ENCODE assay signal across 8 cellular contexts in the genomic region with DNA sequence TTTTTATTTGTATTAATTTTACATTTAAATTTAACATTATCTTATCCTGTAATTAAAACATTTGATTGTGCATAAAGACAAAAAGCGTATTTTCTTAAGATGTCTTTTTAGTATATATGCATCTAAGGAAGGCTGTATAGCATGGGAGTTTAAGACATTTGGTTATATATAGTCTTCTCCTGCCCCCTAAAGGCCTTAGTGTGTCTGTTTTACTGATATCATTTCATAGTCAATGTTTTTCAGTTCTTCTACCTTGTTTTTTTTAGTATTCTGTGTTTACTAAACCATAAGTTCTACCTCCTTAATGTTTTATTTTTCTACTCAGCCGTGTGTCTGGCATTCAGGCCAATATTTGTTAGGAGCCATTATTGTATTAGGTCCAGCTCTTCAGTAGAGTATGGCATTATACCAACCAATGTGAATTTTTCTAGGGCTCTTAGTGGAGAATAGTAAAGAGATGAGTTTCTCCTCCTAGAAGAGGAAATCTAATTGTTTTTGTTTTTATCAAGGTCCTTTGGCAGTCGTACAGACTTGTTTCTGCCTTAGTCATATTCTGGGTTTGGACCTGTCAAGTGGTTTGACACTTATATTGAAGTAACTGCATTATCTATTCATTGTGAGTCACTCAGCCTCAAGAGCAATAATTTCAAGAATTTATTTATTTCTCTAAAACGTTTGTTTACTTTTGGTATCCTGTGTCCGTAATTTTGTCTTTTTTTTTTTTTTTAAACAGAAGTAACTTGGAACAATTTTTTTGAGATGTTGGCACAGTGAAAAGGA.
DNase-seq lines count a peak whose midpoint lies in the region; ATAC-seq and TF ChIP-seq lines count a peak whose summit lies in the region.

No MANE protein-coding gene starts in this region.

- H2AK5ac ChIP-seq in mesenchymal stem cell (ENCODE audit: low read length, severe bottlenecking) = no peak overlapping the region

- peak; percentile 71 for ATAC-seq in HG02759 (IDR thresholded peaks at IDR 0.05; ENCODE audit: unreplicated experiment)

- no peak overlapping the region for H3K18ac ChIP-seq in mesenchymal stem cell (ENCODE audit: low read depth in 1 of 2, low read length in 2 of 2)

- H3K14ac ChIP-seq in mesenchymal stem cell (ENCODE audit: low read length in 2 of 2) = no peak overlapping the region

- no peak overlapping the region for H3K27ac Mint-ChIP-seq in T-helper 2 cell treated with Interferon-gamma antibody and Interleukin-4, amounts not matched to agents 5 μg/mL and 100 μg/mL, for 36 hours

- H2BK15ac ChIP-seq in mesenchymal stem cell (ENCODE audit: low read depth, poor library complexity, severe bottlenecking) = no peak overlapping the region

- no peak overlapping the region for H2BK120ac ChIP-seq in mesenchymal stem cell (ENCODE audit: low read depth, low read length)

- no peak overlapping the region for H3K4me2 ChIP-seq in mesenchymal stem cell (ENCODE audit: low read length, poor library complexity, severe bottlenecking)

- H4K91ac ChIP-seq in mesenchymal stem cell (ENCODE audit: low read length) = no peak overlapping the region

- H3K4me3 ChIP-seq in cardiac fibroblast (replicated peaks in 1 of 2; ENCODE audit: low read depth in 2 of 2, low read length in 2 of 2) (no peak overlapping the region), mesenchymal stem cell (ENCODE audit: insufficient read depth in 1 of 2, low read depth in 1 of 2, low read length in 2 of 2) (no peak overlapping the region), ovary (no peak overlapping the region)

- peaks cover 17% of the 10 kb centered on the region for H3K36me3 Mint-ChIP-seq in T-helper 2 cell treated with Interferon-gamma antibody and Interleukin-4, amounts not matched to agents 5 μg/mL and 100 μg/mL, for 36 hours (ENCODE audit: low read depth)

- H3K27ac ChIP-seq in mesenchymal stem cell (ENCODE audit: low read length, poor library complexity, severe bottlenecking) (no peak overlapping the region), ovary (no peak overlapping the region)

- H3K4me1 Mint-ChIP-seq in T-helper 2 cell treated with Interferon-gamma antibody and Interleukin-4, amounts not matched to agents 5 μg/mL and 100 μg/mL, for 36 hours (ENCODE audit: low read depth) = no peaks in the 10 kb centered on the region

- H3K9me3 ChIP-seq in mesenchymal stem cell (ENCODE audit: control insufficient read depth, low read length) (no peaks in the 10 kb centered on the region), ovary (no peaks in the 10 kb centered on the region)

- H3K9ac ChIP-seq in mesenchymal stem cell (ENCODE audit: low read length) = peak overlapping the region; percentile 66

- no peak overlapping the region for H2BK5ac ChIP-seq in mesenchymal stem cell (ENCODE audit: low read depth, low read length, poor library complexity, severe bottlenecking)

- no peak for TF ChIP-seq EP300 in ovary (IDR thresholded peaks at IDR 0.05)

- H3K4me1 ChIP-seq in mesenchymal stem cell (ENCODE audit: control insufficient read depth, insufficient read depth, low read depth, low read length) = peaks cover 2% of the 10 kb centered on the region
- no peaks in the 10 kb centered on the region for H3K4me1 ChIP-seq in ovary (ENCODE audit: insufficient read depth)

- DNase-seq in SKM-1 treated with dmso at 0.1 percent for 144 hours (lab: John Stamatoyannopoulos, UW; ENCODE audit: unreplicated experiment) (peak; percentile 28), SKM-1 (lab: John Stamatoyannopoulos, UW; ENCODE audit: unreplicated experiment) (no peak), NCI-H226 (peak; percentile 94), cardiac fibroblast (ENCODE audit: low read depth in 2 of 2) (peak; percentile 87 to 93), mesenchymal stem cell (peak; percentile 78), ovary (no peak)
- DNase-seq in T-helper 2 cell treated with Interferon-gamma antibody and Interleukin-4, amounts not matched to agents 5 μg/mL and 100 μg/mL, for 36 hours (ENCODE audit: low spot score) = no peak

- TF ChIP-seq POLR2A in ovary (IDR thresholded peaks at IDR 0.05) = no peak

- H3K79me1 ChIP-seq in mesenchymal stem cell (replicated peaks; ENCODE audit: low read length, poor library complexity, severe bottlenecking) = no peaks in the 10 kb centered on the region

- no peak overlapping the region for H3K4me3 Mint-ChIP-seq in T-helper 2 cell treated with Interferon-gamma antibody and Interleukin-4, amounts not matched to agents 5 μg/mL and 100 μg/mL, for 36 hours

- WGBS in mesenchymal stem cell = 27% methylated on average over 3 of the region's 5 CpGs
- 20 to 24% (median 22%) methylated on average over 5 of the region's 5 CpGs for WGBS in ovary, 3 donors

- H3K9me3 Mint-ChIP-seq in T-helper 2 cell treated with Interferon-gamma antibody and Interleukin-4, amounts not matched to agents 5 μg/mL and 100 μg/mL, for 36 hours = no peaks in the 10 kb centered on the region

- TF ChIP-seq CTCF in cardiac fibroblast (IDR thresholded peaks at IDR 0.05; ENCODE audit: low read depth, low read length) (peak; percentile 22), ovary (IDR thresholded peaks at IDR 0.05) (no peak)

- H3K36me3 ChIP-seq in mesenchymal stem cell (ENCODE audit: control insufficient read depth in 1 of 2, insufficient read depth in 2 of 2, low read depth in 1 of 2, low read length in 2 of 2) (peaks cover 0 to 4% of the 10 kb centered on the region in 2 experiments), ovary (no peaks in the 10 kb centered on the region)

- H2BK12ac ChIP-seq in mesenchymal stem cell (ENCODE audit: low read length in 2 of 2) = no peak overlapping the region

- no peak overlapping the region for H2AFZ ChIP-seq in mesenchymal stem cell (ENCODE audit: low read depth, low read length)

- H3K27me3 ChIP-seq in mesenchymal stem cell (ENCODE audit: control insufficient read depth in 1 of 2, insufficient read depth in 1 of 2, low read length in 2 of 2) (no peaks in the 10 kb centered on the region), ovary (no peaks in the 10 kb centered on the region)

- H3K23ac ChIP-seq in mesenchymal stem cell (ENCODE audit: low read length in 2 of 2) = no peak overlapping the region

- intact Hi-C loops in ovary (cut with DNase I) = no loop called here

- no peak overlapping the region for H3K4ac ChIP-seq in mesenchymal stem cell (ENCODE audit: low read depth in 1 of 2, low read length in 2 of 2)

- no peaks in the 10 kb centered on the region for H3K27me3 Mint-ChIP-seq in T-helper 2 cell treated with Interferon-gamma antibody and Interleukin-4, amounts not matched to agents 5 μg/mL and 100 μg/mL, for 36 hours (ENCODE audit: low read depth)

- H4K8ac ChIP-seq in mesenchymal stem cell (ENCODE audit: low read length) = no peak overlapping the region

Comparison
In these comparisons a context has a peak if more than half of its experiments do, and no peak if none do; other contexts are left out.
1. DNase-seq: peak in SKM-1 treated with dmso at 0.1 percent for 144 hours (single experiment), NCI-H226 (single experiment), cardiac fibroblast (2 of 2) and mesenchymal stem cell (single experiment); none in SKM-1 (single experiment), ovary (0 of 5) and T-helper 2 cell treated with Interferon-gamma antibody and Interleukin-4, amounts not matched to agents 5 μg/mL and 100 μg/mL, for 36 hours (single experiment).